In genomic region chr17:59641799-59642484, GRCh38 we compare ENCODE assay signal across 9 cellular contexts.
DNase-seq lines count a peak whose midpoint lies in the region; ATAC-seq and TF ChIP-seq lines count a peak whose summit lies in the region.
"Had no signal": no experiment of that assay in that cellular context is flagged by ENCODE, and none has a peak within 500 bp of the region (broad histone marks: within the 10 kb centered on the region; RNA-seq: fewer than 3 reads in every experiment).

No MANE protein-coding gene starts in this region.

- H3K27ac Mint-ChIP-seq in activated naive CD4-positive, alpha-beta T cell treated with anti-CD3 and anti-CD28 coated beads, Interleukin-2, amount 50 U/mL, for 24 hours, result peak overlapping the region; percentile 10
- peak overlapping the region; percentile 57 to 82 (median 74) for H3K27ac Mint-ChIP-seq in nephron

- no peaks in the 10 kb centered on the region for H3K9me3 Mint-ChIP-seq in activated naive CD4-positive, alpha-beta T cell treated with anti-CD3 and anti-CD28 coated beads, Interleukin-2, amount 50 U/mL, for 24 hours
- no peaks in the 10 kb centered on the region for H3K9me3 Mint-ChIP-seq in nephron

- no peak for TF ChIP-seq CTCF in nephron (IDR thresholded peaks at IDR 0.05; ENCODE audit: unreplicated experiment in 3 of 3)

- H3K4me1 Mint-ChIP-seq in activated naive CD4-positive, alpha-beta T cell treated with anti-CD3 and anti-CD28 coated beads, Interleukin-2, amount 50 U/mL, for 24 hours, result peaks cover 57% of the 10 kb centered on the region
- H3K4me1 Mint-ChIP-seq in nephron, result peaks cover 33% of the 10 kb centered on the region

- DNase-seq in activated naive CD4-positive, alpha-beta T cell treated with anti-CD3 and anti-CD28 coated beads, Interleukin-2, amount 50 U/mL, for 16 hours, result no peak
- peak; percentile 42 for DNase-seq in SKM-1 (lab: John Stamatoyannopoulos, UW; ENCODE audit: unreplicated experiment)
- no peak for DNase-seq in NCI-H1092 treated with DMSO at 0.1 percent for 48 hours (lab: John Stamatoyannopoulos, UW)
- DNase-seq in activated CD4-positive, alpha-beta T cell treated with anti-CD3 and anti-CD28 coated beads, Interleukin-2, amount 50 U/mL, for 1 hour, result no peak
- DNase-seq in activated effector memory CD4-positive, alpha-beta T cell treated with Interleukin-2 at 50 U/mL for 16 hours, result no peak
- DNase-seq: right lobe of liver had no signal

- peak overlapping the region; percentile 74 for H3K4me3 Mint-ChIP-seq in activated naive CD4-positive, alpha-beta T cell treated with anti-CD3 and anti-CD28 coated beads, Interleukin-2, amount 50 U/mL, for 24 hours
- H3K4me3 Mint-ChIP-seq in nephron, result no peak overlapping the region

- no peaks in the 10 kb centered on the region for H3K27me3 Mint-ChIP-seq in activated naive CD4-positive, alpha-beta T cell treated with anti-CD3 and anti-CD28 coated beads, Interleukin-2, amount 50 U/mL, for 24 hours
- no peaks in the 10 kb centered on the region for H3K27me3 Mint-ChIP-seq in nephron (ENCODE audit: low read depth)

- H3K36me3 Mint-ChIP-seq in activated naive CD4-positive, alpha-beta T cell treated with anti-CD3 and anti-CD28 coated beads, Interleukin-2, amount 50 U/mL, for 24 hours, result peaks cover 3% of the 10 kb centered on the region
- H3K36me3 Mint-ChIP-seq in nephron (ENCODE audit: low read depth), result peaks cover 24% of the 10 kb centered on the region

- ATAC-seq in HG03045 (IDR thresholded peaks at IDR 0.05; ENCODE audit: unreplicated experiment), result peak; percentile 81
